Comparison of ENCODE assay signal across 1 cellular context in the genomic region with DNA sequence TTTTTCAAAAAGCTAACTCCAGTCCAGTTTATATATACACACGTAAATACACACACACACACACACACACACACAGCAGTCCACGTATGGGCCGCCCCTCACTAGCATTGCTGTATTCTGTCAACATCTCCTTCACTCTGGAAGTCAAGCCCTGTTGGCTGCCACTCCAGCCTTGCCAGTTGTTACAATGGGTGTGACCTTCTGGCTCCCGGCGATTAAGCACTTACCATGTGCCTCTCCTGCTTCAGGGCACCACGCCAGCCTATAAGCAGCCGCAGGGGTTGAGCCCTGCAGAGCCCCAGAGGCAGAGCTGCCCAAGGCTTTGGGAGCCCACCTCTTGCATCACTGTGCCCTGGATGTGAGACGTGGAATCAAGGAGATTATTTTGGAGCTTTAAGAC.
TF ChIP-seq lines count a peak whose summit lies in the region.

No MANE protein-coding gene starts in this region.

TF ChIP-seq in HepG2, 621 proteins besides CTCF, POLR2A, EP300 and RAD21:
- TF ChIP-seq, protein P1, sequence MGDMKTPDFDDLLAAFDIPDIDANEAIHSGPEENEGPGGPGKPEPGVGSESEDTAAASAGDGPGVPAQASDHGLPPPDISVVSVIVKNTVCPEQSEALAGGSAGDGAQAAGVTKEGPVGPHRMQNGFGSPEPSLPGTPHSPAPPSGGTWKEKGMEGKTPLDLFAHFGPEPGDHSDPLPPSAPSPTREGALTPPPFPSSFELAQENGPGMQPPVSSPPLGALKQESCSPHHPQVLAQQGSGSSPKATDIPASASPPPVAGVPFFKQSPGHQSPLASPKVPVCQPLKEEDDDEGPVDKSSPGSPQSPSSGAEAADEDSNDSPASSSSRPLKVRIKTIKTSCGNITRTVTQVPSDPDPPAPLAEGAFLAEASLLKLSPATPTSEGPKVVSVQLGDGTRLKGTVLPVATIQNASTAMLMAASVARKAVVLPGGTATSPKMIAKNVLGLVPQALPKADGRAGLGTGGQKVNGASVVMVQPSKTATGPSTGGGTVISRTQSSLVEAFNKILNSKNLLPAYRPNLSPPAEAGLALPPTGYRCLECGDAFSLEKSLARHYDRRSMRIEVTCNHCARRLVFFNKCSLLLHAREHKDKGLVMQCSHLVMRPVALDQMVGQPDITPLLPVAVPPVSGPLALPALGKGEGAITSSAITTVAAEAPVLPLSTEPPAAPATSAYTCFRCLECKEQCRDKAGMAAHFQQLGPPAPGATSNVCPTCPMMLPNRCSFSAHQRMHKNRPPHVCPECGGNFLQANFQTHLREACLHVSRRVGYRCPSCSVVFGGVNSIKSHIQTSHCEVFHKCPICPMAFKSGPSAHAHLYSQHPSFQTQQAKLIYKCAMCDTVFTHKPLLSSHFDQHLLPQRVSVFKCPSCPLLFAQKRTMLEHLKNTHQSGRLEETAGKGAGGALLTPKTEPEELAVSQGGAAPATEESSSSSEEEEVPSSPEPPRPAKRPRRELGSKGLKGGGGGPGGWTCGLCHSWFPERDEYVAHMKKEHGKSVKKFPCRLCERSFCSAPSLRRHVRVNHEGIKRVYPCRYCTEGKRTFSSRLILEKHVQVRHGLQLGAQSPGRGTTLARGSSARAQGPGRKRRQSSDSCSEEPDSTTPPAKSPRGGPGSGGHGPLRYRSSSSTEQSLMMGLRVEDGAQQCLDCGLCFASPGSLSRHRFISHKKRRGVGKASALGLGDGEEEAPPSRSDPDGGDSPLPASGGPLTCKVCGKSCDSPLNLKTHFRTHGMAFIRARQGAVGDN (CRISPR knock-in tag; IDR thresholded peaks at IDR 0.05), result peak; percentile 12; the same call in 1 of the 2 replicates
- no peak for TF ChIP-seq RFX1 (IDR thresholded peaks at IDR 0.05)
- TF ChIP-seq, protein P2, sequence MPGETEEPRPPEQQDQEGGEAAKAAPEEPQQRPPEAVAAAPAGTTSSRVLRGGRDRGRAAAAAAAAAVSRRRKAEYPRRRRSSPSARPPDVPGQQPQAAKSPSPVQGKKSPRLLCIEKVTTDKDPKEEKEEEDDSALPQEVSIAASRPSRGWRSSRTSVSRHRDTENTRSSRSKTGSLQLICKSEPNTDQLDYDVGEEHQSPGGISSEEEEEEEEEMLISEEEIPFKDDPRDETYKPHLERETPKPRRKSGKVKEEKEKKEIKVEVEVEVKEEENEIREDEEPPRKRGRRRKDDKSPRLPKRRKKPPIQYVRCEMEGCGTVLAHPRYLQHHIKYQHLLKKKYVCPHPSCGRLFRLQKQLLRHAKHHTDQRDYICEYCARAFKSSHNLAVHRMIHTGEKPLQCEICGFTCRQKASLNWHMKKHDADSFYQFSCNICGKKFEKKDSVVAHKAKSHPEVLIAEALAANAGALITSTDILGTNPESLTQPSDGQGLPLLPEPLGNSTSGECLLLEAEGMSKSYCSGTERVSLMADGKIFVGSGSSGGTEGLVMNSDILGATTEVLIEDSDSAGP (CRISPR knock-in tag; IDR thresholded peaks at IDR 0.05; ENCODE audit: borderline replicate concordance), result 0 out of 2 replicates have a peak, but pooled peaks have one; percentile 19
- TF ChIP-seq FOXA1 (IDR thresholded peaks at IDR 0.05), result no peak
- TF ChIP-seq FOXA1 (CRISPR knock-in tag; IDR thresholded peaks at IDR 0.05), result peak; percentile 25; the same call in 1 of the 2 replicates
